In genomic region chr1:85279463-85280080, GRCh38 we compare ENCODE assay signal across 9 cellular contexts. TPM values are rescaled to one million over a fixed set of nuclear protein-coding genes. Genes with fewer than 3 reads are reported as not detected.
A peak's percentile ranks its signal among the peaks of the same experiment; 100 is the strongest.
DNase-seq lines count a peak whose midpoint lies in the region; ATAC-seq and TF ChIP-seq lines count a peak whose summit lies in the region.
"Had no signal": no experiment of that assay in that cellular context is flagged by ENCODE, and none has a peak within 500 bp of the region (broad histone marks: within the 10 kb centered on the region; RNA-seq: fewer than 3 reads in every experiment).

No MANE protein-coding gene starts in this region.

- peaks cover 3 to 6% of the 10 kb centered on the region in 2 donors for H3K4me1 ChIP-seq in ascending aorta

- H3K36me3 ChIP-seq in ascending aorta = no peaks in the 10 kb centered on the region

- peaks cover 3% of the 10 kb centered on the region for H3K36me3 Mint-ChIP-seq in activated naive CD4-positive, alpha-beta T cell treated with anti-CD3 and anti-CD28 coated beads, Interleukin-2, amount 50 U/mL, for 24 hours
- peaks cover 8 to 10% of the 10 kb centered on the region in 2 donors for H3K36me3 Mint-ChIP-seq in activated naive CD4-positive, alpha-beta T cell treated with anti-CD3 and anti-CD28 coated beads, Interleukin-2, amount 50 U/mL, for 72 hours
- no peaks in the 10 kb centered on the region for H3K36me3 Mint-ChIP-seq in type B pancreatic cell

- H3K4me3 Mint-ChIP-seq in activated naive CD4-positive, alpha-beta T cell treated with anti-CD3 and anti-CD28 coated beads, Interleukin-2, amount 50 U/mL, for 24 hours = no peak overlapping the region
- H3K4me3 Mint-ChIP-seq in type B pancreatic cell = no peak overlapping the region

- H3K27ac Mint-ChIP-seq in activated naive CD4-positive, alpha-beta T cell treated with anti-CD3 and anti-CD28 coated beads, Interleukin-2, amount 50 U/mL, for 24 hours = peak overlapping the region; percentile 18
- H3K27ac Mint-ChIP-seq in activated naive CD4-positive, alpha-beta T cell treated with anti-CD3 and anti-CD28 coated beads, Interleukin-2, amount 50 U/mL, for 72 hours = peak overlapping the region in 1 of 2 donors; percentile 66
- peak overlapping the region; percentile 40 for H3K27ac Mint-ChIP-seq in type B pancreatic cell

- H3K27me3 ChIP-seq in ascending aorta = no peaks in the 10 kb centered on the region

- H3K4me1 Mint-ChIP-seq in activated naive CD4-positive, alpha-beta T cell treated with anti-CD3 and anti-CD28 coated beads, Interleukin-2, amount 50 U/mL, for 24 hours = peaks cover 29% of the 10 kb centered on the region
- H3K4me1 Mint-ChIP-seq in type B pancreatic cell (ENCODE audit: unreplicated experiment) = peaks cover 12% of the 10 kb centered on the region

- no peak for TF ChIP-seq CTCF in ascending aorta (IDR thresholded peaks at IDR 0.05)
- no peak for TF ChIP-seq CTCF in type B pancreatic cell (conservative IDR thresholded peaks at IDR 0.05)

- no peak for DNase-seq in activated naive CD4-positive, alpha-beta T cell treated with anti-CD3 and anti-CD28 coated beads, Interleukin-2, amount 50 U/mL, for 72 hours (ENCODE audit: low spot score in 2 of 2)
- no peak for DNase-seq in ascending aorta (ENCODE audit: low spot score in 2 of 2)
- DNase-seq in lung microvascular endothelial cell (ENCODE audit: low read depth in 2 of 2) = peak; percentile 39 to 92
- no peak for DNase-seq in type B pancreatic cell (ENCODE audit: extremely low spot score, unreplicated experiment)
- DNase-seq in GM19238 (ENCODE audit: insufficient read length, low spot score) = no peak
- no peak for DNase-seq in DMS79 (lab: John Stamatoyannopoulos, UW)
- DNase-seq: WERI-Rb-1 had no signal

- H3K4me3 ChIP-seq in ascending aorta = no peak overlapping the region

- no peaks in the 10 kb centered on the region for H3K27me3 Mint-ChIP-seq in activated naive CD4-positive, alpha-beta T cell treated with anti-CD3 and anti-CD28 coated beads, Interleukin-2, amount 50 U/mL, for 24 hours
- peaks cover 12% of the 10 kb centered on the region for H3K27me3 Mint-ChIP-seq in type B pancreatic cell

- ATAC-seq in activated naive CD4-positive, alpha-beta T cell treated with anti-CD3 and anti-CD28 coated beads, Interleukin-2, amount 50 U/mL, for 72 hours = no peak
- ATAC-seq in HG03280 (IDR thresholded peaks at IDR 0.05; ENCODE audit: unreplicated experiment) = no peak

- H3K27ac ChIP-seq in ascending aorta = peak overlapping the region; percentile 62 to 70
- H3K27ac ChIP-seq: WERI-Rb-1 had no signal

- no peaks in the 10 kb centered on the region for H3K9me3 Mint-ChIP-seq in activated naive CD4-positive, alpha-beta T cell treated with anti-CD3 and anti-CD28 coated beads, Interleukin-2, amount 50 U/mL, for 24 hours
- H3K9me3 Mint-ChIP-seq in activated naive CD4-positive, alpha-beta T cell treated with anti-CD3 and anti-CD28 coated beads, Interleukin-2, amount 50 U/mL, for 72 hours = peaks cover 0 to 3% of the 10 kb centered on the region in 2 donors
- H3K9me3 Mint-ChIP-seq in type B pancreatic cell = peaks cover 5% of the 10 kb centered on the region

- no peaks in the 10 kb centered on the region for H3K9me3 ChIP-seq in ascending aorta

- intact Hi-C loops in ascending aorta (cut with DNase I) = loop anchor here (1.0 to 10.0 kb wide), 4 partner anchors 18 to 1635 kb away; partner anchors contain the start of genes GNG5, HS2ST1, SELENOF and SPATA1

RNA-seq across cellular contexts. Expression of gene BCL10, which starts 3.1 kb away (rescaled TPM):
- 10 to 100 TPM; 27.3 to 31.4 TPM for total RNA-seq in activated naive CD4-positive, alpha-beta T cell treated with anti-CD3 and anti-CD28 coated beads, Interleukin-2, amount 50 U/mL, for 72 hours
- total RNA-seq in ascending aorta = 3.7 TPM
- 53.0 and 92.5 TPM in 2 replicates for total RNA-seq in lung microvascular endothelial cell
- total RNA-seq in type B pancreatic cell (ENCODE audit: low replicate concordance) = 25.0 and 34.7 TPM in 2 replicates

RNA-seq across cellular contexts. Expression of gene C1orf52, which starts 20.1 kb away (rescaled TPM):
- 10 to 100 TPM; 21.0 to 35.4 TPM for total RNA-seq in activated naive CD4-positive, alpha-beta T cell treated with anti-CD3 and anti-CD28 coated beads, Interleukin-2, amount 50 U/mL, for 72 hours
- total RNA-seq in ascending aorta (2.3 TPM), lung microvascular endothelial cell (9.4 and 17.5 TPM in 2 replicates), type B pancreatic cell (ENCODE audit: low replicate concordance) (24.9 and 31.2 TPM in 2 replicates)

Comparison
In these comparisons a context has a peak if more than half of its experiments do, and no peak if none do; other contexts are left out.
1. DNase-seq: peak in lung microvascular endothelial cell (2 of 2); none in activated naive CD4-positive, alpha-beta T cell treated with anti-CD3 and anti-CD28 coated beads, Interleukin-2, amount 50 U/mL, for 72 hours (0 of 2), ascending aorta (0 of 2), type B pancreatic cell (single experiment), GM19238 (single experiment) and DMS79 (single experiment).